ENCODE assay signal across 5 cellular contexts in genomic region chr18:7697306-7697705, GRCh38.
"Had no signal": no experiment of that assay in that cellular context is flagged by ENCODE, and none has a peak within 500 bp of the region (broad histone marks: within the 10 kb centered on the region; RNA-seq: fewer than 3 reads in every experiment).

No MANE protein-coding gene starts in this region.

- ATAC-seq: HCT116, K562 had no signal

- DNase-seq: GOT3, H7, KG1 had no signal
